In the genomic region with DNA sequence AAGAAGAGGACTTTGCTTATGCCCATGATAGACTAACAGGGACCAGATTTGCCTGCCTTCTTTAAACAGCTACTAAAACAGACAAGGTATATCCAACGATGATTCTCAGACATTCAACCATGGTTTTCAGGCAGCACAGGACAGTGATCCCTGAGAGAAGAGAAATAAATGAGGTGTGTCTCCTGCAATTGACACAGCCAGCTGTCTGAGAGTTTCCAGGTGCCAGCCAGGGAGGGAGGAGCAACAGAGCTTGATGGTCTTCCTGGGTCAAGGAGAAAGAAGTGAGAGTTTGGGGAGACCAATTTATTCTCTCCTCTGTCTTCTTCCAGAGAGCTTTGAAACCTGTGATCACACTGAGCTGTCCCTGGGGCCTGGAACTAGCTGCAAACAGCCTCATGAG, we compare ENCODE assay signal across 15 cellular contexts.
DNase-seq lines count a peak whose midpoint lies in the region; ATAC-seq and TF ChIP-seq lines count a peak whose summit lies in the region.
"Had no signal": no experiment of that assay in that cellular context is flagged by ENCODE, and none has a peak within 500 bp of the region (broad histone marks: within the 10 kb centered on the region; RNA-seq: fewer than 3 reads in every experiment).

No MANE protein-coding gene starts in this region.

- DNase-seq in DMS79 treated with DMSO at 0.1 percent for 48 hours (lab: John Stamatoyannopoulos, UW): peak; percentile 61
- DNase-seq in DMS79 (lab: John Stamatoyannopoulos, UW): no peak
- peak; percentile 12 for DNase-seq in COLO668 (lab: John Stamatoyannopoulos, UW; ENCODE audit: unreplicated experiment)
- peak; percentile 28 for DNase-seq in NCI-H774 (lab: John Stamatoyannopoulos, UW)
- DNase-seq in esophagus muscularis mucosa (ENCODE audit: extremely low spot score): peak; percentile 62
- no peak for DNase-seq in GM20000 (ENCODE audit: low spot score)
- DNase-seq in GM23248: no peak
- DNase-seq: C1 segment of cervical spinal cord, COR-L47, NCI-H1694 treated with DMSO at 0.1 percent for 48 hours, NCI-H82, SJCRH30 had no signal

- H4K20me1 ChIP-seq in GM23248 (ENCODE audit: insufficient read depth): no peaks in the 10 kb centered on the region

- no peak overlapping the region for H3K9ac ChIP-seq in GM23248

- H3K27me3 ChIP-seq in esophagus muscularis mucosa (peaks cover 0 to 22% (median 0%) of the 10 kb centered on the region in 4 donors), GM23248 (replicated peaks; ENCODE audit: insufficient read depth) (peaks cover 6% of the 10 kb centered on the region; the same call in 1 of the 2 replicates)
- H3K27me3 ChIP-seq: SJCRH30 had no signal

- TF ChIP-seq POLR2A in esophagus muscularis mucosa (IDR thresholded peaks at IDR 0.05; ENCODE audit: low read depth): no peak

- TF ChIP-seq CTCF in esophagus muscularis mucosa (IDR thresholded peaks at IDR 0.05): no peak
- no peak for TF ChIP-seq CTCF in GM20000 (IDR thresholded peaks at IDR 0.05; ENCODE audit: extremely low read depth, missing control alignments)

- H3K36me3 ChIP-seq in esophagus muscularis mucosa (no peaks in the 10 kb centered on the region), GM23248 (ENCODE audit: low read depth) (no peaks in the 10 kb centered on the region)
- H3K36me3 ChIP-seq: SJCRH30 had no signal

- no peaks in the 10 kb centered on the region for H3K79me2 ChIP-seq in GM23248 (ENCODE audit: insufficient read depth)

- in situ Hi-C loops in GM23248 (cut with MboI): no loop called here

- no peak for TF ChIP-seq EP300 in esophagus muscularis mucosa (IDR thresholded peaks at IDR 0.05)

- H3K27ac ChIP-seq in esophagus muscularis mucosa (replicated peaks in 1 of 4) (no peak overlapping the region), GM23248 (no peak overlapping the region)
- H3K27ac ChIP-seq: 22Rv1, SJCRH30 had no signal

- H3K9me3 ChIP-seq in esophagus muscularis mucosa (no peaks in the 10 kb centered on the region), GM23248 (ENCODE audit: low read depth) (no peaks in the 10 kb centered on the region)
- H3K9me3 ChIP-seq: SJCRH30 had no signal

- no peak overlapping the region for H3K4me2 ChIP-seq in GM23248 (ENCODE audit: unreplicated experiment)

- H3K4me3 ChIP-seq in esophagus muscularis mucosa: no peak overlapping the region
- no peak overlapping the region for H3K4me3 ChIP-seq in GM23248
- H3K4me3 ChIP-seq: SJCRH30 had no signal

- WGBS in esophagus muscularis mucosa: 25% methylated on average over 1 of the region's 1 CpG
- 7 to 21% methylated on average over 1 of the region's 1 CpG for WGBS in GM23248 (ENCODE audit: low coverage in 1 of 2, low lambda C conversion rate in 2 of 2, missing lambda C conversion rate in 2 of 2), 2 experiments

- no peaks in the 10 kb centered on the region for H3K9me2 ChIP-seq in GM23248 (ENCODE audit: insufficient read depth)

- H3K4me1 ChIP-seq in esophagus muscularis mucosa: peaks cover 3 to 15% (median 12%) of the 10 kb centered on the region in 4 donors
- no peaks in the 10 kb centered on the region for H3K4me1 ChIP-seq in GM23248 (ENCODE audit: insufficient read depth)
- H3K4me1 ChIP-seq: SJCRH30 had no signal

- intact Hi-C loops in esophagus muscularis mucosa (cut with DNase I): no loop called here

- no peak overlapping the region for H2AFZ ChIP-seq in GM23248

- H3F3A ChIP-seq in GM23248 (ENCODE audit: insufficient read depth): no peaks in the 10 kb centered on the region

- no peak for ATAC-seq in GM18868 (IDR thresholded peaks at IDR 0.05; ENCODE audit: unreplicated experiment)
- ATAC-seq: HCT116 had no signal

Comparison
In these comparisons a context has a peak if more than half of its experiments do, and no peak if none do; other contexts are left out.
1. DNase-seq: peak in DMS79 treated with DMSO at 0.1 percent for 48 hours (single experiment), COLO668 (single experiment), NCI-H774 (single experiment) and esophagus muscularis mucosa (single experiment); none in DMS79 (single experiment), GM20000 (single experiment) and GM23248 (single experiment).